2 cellular contexts compared by ENCODE assay signal in the genomic region with DNA sequence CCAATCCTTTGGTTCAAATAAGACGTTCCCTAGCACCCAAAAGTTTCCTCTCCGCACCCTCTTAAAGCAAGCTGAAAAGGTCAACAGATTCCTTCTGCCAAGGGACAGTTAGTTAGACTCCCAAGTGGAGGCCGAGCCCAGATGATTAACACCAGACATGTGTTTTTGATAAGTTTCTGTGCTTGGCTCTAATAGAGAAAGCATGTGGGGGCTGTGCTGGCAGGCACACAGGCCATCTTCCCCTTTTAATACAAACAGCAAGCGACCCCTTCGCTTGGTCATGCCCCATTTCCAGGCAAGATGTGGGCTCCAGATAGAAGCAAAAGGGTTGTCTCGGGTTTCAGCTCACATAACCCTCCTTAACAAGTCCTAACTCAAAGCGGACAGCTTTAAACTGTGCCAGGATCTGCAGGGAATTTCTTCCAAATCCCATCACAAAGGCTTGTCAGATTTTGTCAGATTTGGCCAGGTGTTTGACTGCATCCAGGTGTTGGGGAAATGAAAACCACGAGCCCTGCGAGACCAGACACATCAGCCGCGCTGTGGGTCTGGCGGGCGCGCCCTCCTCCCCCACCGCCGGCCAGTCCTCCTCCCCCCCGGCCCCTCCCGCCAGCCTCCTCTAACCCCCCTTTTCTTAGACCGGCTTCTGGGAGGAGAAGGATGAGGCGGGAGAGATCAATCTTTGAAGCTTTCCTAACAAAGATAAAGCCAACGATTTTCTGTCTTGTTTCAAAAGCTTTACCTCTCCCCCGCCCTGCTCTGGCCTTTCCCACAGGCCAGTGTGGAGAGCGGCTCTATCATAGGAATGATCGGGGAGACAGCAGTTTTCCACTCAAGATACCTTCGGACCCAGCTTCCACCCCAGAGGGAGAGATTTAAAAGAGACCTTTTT.
TF ChIP-seq lines count a peak whose summit lies in the region.

No MANE protein-coding gene starts in this region.

TF ChIP-seq in GM12891, 5 proteins besides CTCF, POLR2A, EP300 and RAD21 (continued from another document):
- TF ChIP-seq SPI1 (IDR thresholded peaks at IDR 0.05; ENCODE audit: low read depth, low read length) (no peak), PAX5 (IDR thresholded peaks at IDR 0.05; ENCODE audit: insufficient read depth, low read length, severe bottlenecking) (no peak)

TF ChIP-seq in H1, 55 proteins besides CTCF, POLR2A, EP300 and RAD21 (continued from another document):
- TF ChIP-seq YY1 (IDR thresholded peaks at IDR 0.05; ENCODE audit: low read depth, low read length) (no peak), CREB1 (IDR thresholded peaks at IDR 0.05) (no peak), PHF8 (conservative IDR thresholded peaks at IDR 0.05; ENCODE audit: low read depth, low read length) (no peak)
- TF ChIP-seq, protein P1, sequence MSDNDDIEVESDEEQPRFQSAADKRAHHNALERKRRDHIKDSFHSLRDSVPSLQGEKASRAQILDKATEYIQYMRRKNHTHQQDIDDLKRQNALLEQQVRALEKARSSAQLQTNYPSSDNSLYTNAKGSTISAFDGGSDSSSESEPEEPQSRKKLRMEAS (IDR thresholded peaks at IDR 0.05) = 0 out of 2 replicates have a peak, but pooled peaks have one; percentile 7
- TF ChIP-seq, protein P2, sequence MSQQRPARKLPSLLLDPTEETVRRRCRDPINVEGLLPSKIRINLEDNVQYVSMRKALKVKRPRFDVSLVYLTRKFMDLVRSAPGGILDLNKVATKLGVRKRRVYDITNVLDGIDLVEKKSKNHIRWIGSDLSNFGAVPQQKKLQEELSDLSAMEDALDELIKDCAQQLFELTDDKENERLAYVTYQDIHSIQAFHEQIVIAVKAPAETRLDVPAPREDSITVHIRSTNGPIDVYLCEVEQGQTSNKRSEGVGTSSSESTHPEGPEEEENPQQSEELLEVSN (IDR thresholded peaks at IDR 0.05) = 0 out of 2 replicates have a peak, but pooled peaks have one; percentile 8
